In genomic region chr6:28953039-28953872, GRCh38 we compare ENCODE assay signal across 8 cellular contexts.
DNase-seq lines count a peak whose midpoint lies in the region; ATAC-seq, FAIRE-seq and TF ChIP-seq lines count a peak whose summit lies in the region.

No MANE protein-coding gene starts in this region.

- no peaks in the 10 kb centered on the region for H3K9me3 ChIP-seq in neuron (ENCODE audit: low read length)

- H3K4me3 ChIP-seq in GM12875 (ENCODE audit: low read depth, low read length) (peak overlapping the region; percentile 44), neuron (ENCODE audit: low read length) (peak overlapping the region; percentile 53)

- H3K27me3 Mint-ChIP-seq in activated T-cell treated with anti-CD3 and anti-CD28 coated beads, Interleukin-2, amount 50 U/mL, for 24 hours: peaks cover 21% of the 10 kb centered on the region

- peak overlapping the region; percentile 81 for H3K4me3 Mint-ChIP-seq in activated T-cell treated with anti-CD3 and anti-CD28 coated beads, Interleukin-2, amount 50 U/mL, for 24 hours

- H3K27ac Mint-ChIP-seq in activated T-cell treated with anti-CD3 and anti-CD28 coated beads, Interleukin-2, amount 50 U/mL, for 24 hours: peak overlapping the region; percentile 78

- peak overlapping the region; percentile 76 for H2AFZ ChIP-seq in neuron (ENCODE audit: low read depth, low read length)

- no peaks in the 10 kb centered on the region for H3K36me3 ChIP-seq in neuron (ENCODE audit: insufficient read depth, low read length)

- DNase-seq in HK-2 (ENCODE audit: unreplicated experiment): peak; percentile 75
- peak; percentile 80 for DNase-seq in OCI-M2 (lab: John Stamatoyannopoulos, UW; ENCODE audit: unreplicated experiment)
- DNase-seq in activated T-cell treated with anti-CD3 and anti-CD28 coated beads, Interleukin-2, amount 50 U/mL, for 24 hours: peak; percentile 81
- peak; percentile 74 for DNase-seq in fibroblast of peridontal ligament (ENCODE audit: extremely low read depth)
- peak; percentile 42 for DNase-seq in urothelium cell line (ENCODE audit: low spot score)

- no peak for ATAC-seq in GM21515 (IDR thresholded peaks at IDR 0.05; ENCODE audit: unreplicated experiment)

- FAIRE-seq in urothelium cell line (lab: Jason Lieb, UNC): no peak

- TF ChIP-seq CTCF in GM12875 (IDR thresholded peaks at IDR 0.05; ENCODE audit: borderline replicate concordance, insufficient read depth, low read depth, low read length): no peak

- no peaks in the 10 kb centered on the region for H3K36me3 Mint-ChIP-seq in activated T-cell treated with anti-CD3 and anti-CD28 coated beads, Interleukin-2, amount 50 U/mL, for 24 hours (ENCODE audit: low read depth)

- no peaks in the 10 kb centered on the region for H3K9me3 Mint-ChIP-seq in activated T-cell treated with anti-CD3 and anti-CD28 coated beads, Interleukin-2, amount 50 U/mL, for 24 hours

- H3K4me1 ChIP-seq in neuron (ENCODE audit: insufficient read depth, low read length): no peaks in the 10 kb centered on the region

- H3K27me3 ChIP-seq in neuron (ENCODE audit: insufficient read depth, low read length): peaks cover 2% of the 10 kb centered on the region

- H3K4me1 Mint-ChIP-seq in activated T-cell treated with anti-CD3 and anti-CD28 coated beads, Interleukin-2, amount 50 U/mL, for 24 hours (ENCODE audit: low read depth): peaks cover 22% of the 10 kb centered on the region
